Comparison of ENCODE assay signal across 9 cellular contexts in the genomic region with DNA sequence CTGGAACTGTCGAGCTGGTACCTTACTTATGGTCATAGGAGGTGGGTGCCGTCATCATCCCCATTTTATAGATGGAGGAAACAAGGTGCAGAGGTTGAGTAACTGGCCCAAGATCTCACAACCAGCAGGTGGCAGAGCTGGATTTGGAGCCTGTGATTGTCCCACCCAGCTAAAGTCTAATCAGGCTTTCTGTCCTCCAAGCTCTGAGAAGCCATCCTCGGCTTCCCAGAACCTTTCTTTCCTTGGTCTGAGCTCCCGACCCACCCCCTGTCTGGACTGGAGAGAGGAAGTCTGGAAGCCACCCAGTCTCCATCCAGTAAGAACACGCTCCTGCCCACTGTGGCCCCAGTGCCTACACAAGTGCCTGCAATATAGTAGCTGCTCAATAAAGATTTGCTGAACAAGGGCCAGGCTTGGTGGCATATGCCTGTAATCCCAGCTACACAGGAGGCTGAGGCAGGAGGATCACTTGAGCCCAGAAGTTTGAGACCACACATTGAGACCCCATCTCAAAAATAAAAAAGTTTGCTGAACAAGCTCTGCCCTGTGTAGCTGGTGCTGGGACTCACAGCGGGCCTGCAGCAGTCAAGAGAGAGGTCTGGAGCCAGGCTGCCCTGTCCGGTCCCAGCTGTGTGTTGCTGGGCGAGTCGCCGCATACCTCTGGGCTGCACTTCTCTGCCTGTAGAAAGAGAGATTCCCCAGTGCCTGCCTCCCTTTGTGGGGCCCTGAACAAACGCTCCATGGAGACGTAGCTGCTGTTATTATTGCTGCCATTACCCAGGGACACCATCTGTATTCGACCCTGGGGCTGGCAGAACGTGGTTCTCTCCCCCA. TPM values are rescaled to one million over a fixed set of nuclear protein-coding genes. Genes with fewer than 3 reads are reported as not detected.
A peak's percentile ranks its signal among the peaks of the same experiment; 100 is the strongest.
DNase-seq lines count a peak whose midpoint lies in the region; ATAC-seq, FAIRE-seq and TF ChIP-seq lines count a peak whose summit lies in the region.
"Had no signal": no experiment of that assay in that cellular context is flagged by ENCODE, and none has a peak within 500 bp of the region (broad histone marks: within the 10 kb centered on the region; RNA-seq: fewer than 3 reads in every experiment).

No MANE protein-coding gene starts in this region.

- no peak overlapping the region for H2BK15ac ChIP-seq in mesenchymal stem cell (ENCODE audit: low read depth, poor library complexity, severe bottlenecking)

- H3K4ac ChIP-seq in mesenchymal stem cell (ENCODE audit: low read depth in 1 of 2, low read length in 2 of 2) = no peak overlapping the region

- no peak overlapping the region for H2AK5ac ChIP-seq in mesenchymal stem cell (ENCODE audit: low read length, severe bottlenecking)

- H3K79me1 ChIP-seq in mesenchymal stem cell (replicated peaks; ENCODE audit: low read length, poor library complexity, severe bottlenecking) = no peaks in the 10 kb centered on the region

- H2BK5ac ChIP-seq in mesenchymal stem cell (ENCODE audit: low read depth, low read length, poor library complexity, severe bottlenecking) = no peak overlapping the region

- H3K79me2 ChIP-seq in astrocyte (ENCODE audit: insufficient read depth, low read length) = no peaks in the 10 kb centered on the region

- H2AFZ ChIP-seq in astrocyte (ENCODE audit: low read depth, low read length) = no peak overlapping the region
- H2AFZ ChIP-seq in mesenchymal stem cell (ENCODE audit: low read depth, low read length) = no peak overlapping the region

- no peaks in the 10 kb centered on the region for H3K36me3 Mint-ChIP-seq in astrocyte (ENCODE audit: low read depth, unreplicated experiment)
- H3K36me3 Mint-ChIP-seq: activated naive CD8-positive, alpha-beta T cell had no signal

- H3K9ac ChIP-seq in astrocyte (ENCODE audit: low read length) (no peak overlapping the region), mesenchymal stem cell (ENCODE audit: low read length) (no peak overlapping the region)

- no peak overlapping the region for H3K18ac ChIP-seq in mesenchymal stem cell (ENCODE audit: low read depth in 1 of 2, low read length in 2 of 2)

- no peak for ATAC-seq in HG03469 (IDR thresholded peaks at IDR 0.05; ENCODE audit: unreplicated experiment)

- peak; percentile 14 for TF ChIP-seq CTCF in astrocyte (IDR thresholded peaks at IDR 0.05; ENCODE audit: insufficient read depth, low read depth, low read length)

- no peak overlapping the region for H3K14ac ChIP-seq in mesenchymal stem cell (ENCODE audit: low read length in 2 of 2)

- H4K20me1 ChIP-seq in astrocyte (ENCODE audit: insufficient read depth, low read length) = no peaks in the 10 kb centered on the region

- H3K27ac ChIP-seq in astrocyte (ENCODE audit: low read depth, low read length) (no peak overlapping the region), mesenchymal stem cell (ENCODE audit: low read length, poor library complexity, severe bottlenecking) (no peak overlapping the region)
- H3K27ac ChIP-seq: neutrophil had no signal

- DNase-seq in EL (peak; percentile 23), HS-5 (ENCODE audit: low read depth) (peak; percentile 2), astrocyte (ENCODE audit: low read depth) (no peak), mesenchymal stem cell (peak; percentile 6), NCI-H446 (lab: John Stamatoyannopoulos, UW) (no peak), DMS114 treated with DMSO at 0.1 percent for 48 hours (lab: John Stamatoyannopoulos, UW; ENCODE audit: unreplicated experiment) (no peak)

- H3K23ac ChIP-seq in mesenchymal stem cell (ENCODE audit: low read length in 2 of 2) = no peak overlapping the region

- no peak overlapping the region for H3K27ac Mint-ChIP-seq in astrocyte (ENCODE audit: unreplicated experiment)
- H3K27ac Mint-ChIP-seq: activated naive CD8-positive, alpha-beta T cell had no signal

- no peak overlapping the region for H4K91ac ChIP-seq in mesenchymal stem cell (ENCODE audit: low read length)

- H3K9me3 Mint-ChIP-seq in astrocyte (ENCODE audit: unreplicated experiment) = no peaks in the 10 kb centered on the region

- peaks cover 16% of the 10 kb centered on the region for H3K27me3 Mint-ChIP-seq in astrocyte (ENCODE audit: low read depth, unreplicated experiment)

- H4K8ac ChIP-seq in mesenchymal stem cell (ENCODE audit: low read length) = no peak overlapping the region

- H3K4me1 ChIP-seq in astrocyte (ENCODE audit: insufficient read depth, low read length) (no peaks in the 10 kb centered on the region), mesenchymal stem cell (ENCODE audit: control insufficient read depth, insufficient read depth, low read depth, low read length) (no peaks in the 10 kb centered on the region)

- H3K4me1 Mint-ChIP-seq in astrocyte (ENCODE audit: low read depth, unreplicated experiment) = peaks cover 5% of the 10 kb centered on the region

- H3K4me3 ChIP-seq in astrocyte (ENCODE audit: insufficient read depth, low read depth, low read length) = no peak overlapping the region
- no peak overlapping the region for H3K4me3 ChIP-seq in mesenchymal stem cell (ENCODE audit: insufficient read depth in 1 of 2, low read depth in 1 of 2, low read length in 2 of 2)

- no peak overlapping the region for H3K4me3 Mint-ChIP-seq in astrocyte (ENCODE audit: unreplicated experiment)
- H3K4me3 Mint-ChIP-seq: activated naive CD8-positive, alpha-beta T cell had no signal

- no peak for FAIRE-seq in astrocyte (lab: Jason Lieb, UNC)

- H3K36me3 ChIP-seq in astrocyte (ENCODE audit: insufficient read depth, low read length) (no peaks in the 10 kb centered on the region), mesenchymal stem cell (ENCODE audit: control insufficient read depth in 1 of 2, insufficient read depth in 2 of 2, low read depth in 1 of 2, low read length in 2 of 2) (no peaks in the 10 kb centered on the region)
- H3K36me3 ChIP-seq: neutrophil had no signal

- H3K4me2 ChIP-seq in astrocyte (ENCODE audit: low read length) (no peak overlapping the region), mesenchymal stem cell (ENCODE audit: low read length, poor library complexity, severe bottlenecking) (no peak overlapping the region)

- H2BK120ac ChIP-seq in mesenchymal stem cell (ENCODE audit: low read depth, low read length) = no peak overlapping the region

- no peak overlapping the region for H2BK12ac ChIP-seq in mesenchymal stem cell (ENCODE audit: low read length in 2 of 2)

- WGBS in mesenchymal stem cell = 77% methylated on average over 14 of the region's 14 CpGs

- H3K9me3 ChIP-seq in astrocyte (ENCODE audit: insufficient read depth, low read depth, low read length) (no peaks in the 10 kb centered on the region), mesenchymal stem cell (ENCODE audit: control insufficient read depth, low read length) (no peaks in the 10 kb centered on the region)
- H3K9me3 ChIP-seq: neutrophil had no signal

- H3K27me3 ChIP-seq in astrocyte (ENCODE audit: insufficient read depth, low read length) = peaks cover 16% of the 10 kb centered on the region
- H3K27me3 ChIP-seq in mesenchymal stem cell (ENCODE audit: control insufficient read depth in 1 of 2, insufficient read depth in 1 of 2, low read length in 2 of 2) = peaks cover 39 to 71% of the 10 kb centered on the region in 2 experiments

RNA-seq across cellular contexts. Expression of gene DLGAP4, which starts 32.5 kb away (rescaled TPM):
- 129 and 135 TPM in 2 replicates for total RNA-seq in astrocyte
- polyA plus RNA-seq in mesenchymal stem cell (2013, experiment 1 of 2) = 110 TPM
- 104 TPM for polyA plus RNA-seq in mesenchymal stem cell (2013, experiment 2 of 2)

RNA-seq across cellular contexts. Expression of gene AAR2, which starts 37.4 kb away (rescaled TPM):
- total RNA-seq in astrocyte = 20.9 and 21.7 TPM in 2 replicates
- 21.0 TPM for polyA plus RNA-seq in mesenchymal stem cell (2013, experiment 1 of 2)
- 20.5 TPM for polyA plus RNA-seq in mesenchymal stem cell (2013, experiment 2 of 2)

Comparison
In these comparisons a context has a peak if more than half of its experiments do, and no peak if none do; other contexts are left out.
1. DNase-seq: peak in EL (single experiment), HS-5 (single experiment) and mesenchymal stem cell (single experiment); none in astrocyte (single experiment), NCI-H446 (0 of 2) and DMS114 treated with DMSO at 0.1 percent for 48 hours (single experiment).